ENCODE assay signal across 20 cellular contexts in the genomic region with DNA sequence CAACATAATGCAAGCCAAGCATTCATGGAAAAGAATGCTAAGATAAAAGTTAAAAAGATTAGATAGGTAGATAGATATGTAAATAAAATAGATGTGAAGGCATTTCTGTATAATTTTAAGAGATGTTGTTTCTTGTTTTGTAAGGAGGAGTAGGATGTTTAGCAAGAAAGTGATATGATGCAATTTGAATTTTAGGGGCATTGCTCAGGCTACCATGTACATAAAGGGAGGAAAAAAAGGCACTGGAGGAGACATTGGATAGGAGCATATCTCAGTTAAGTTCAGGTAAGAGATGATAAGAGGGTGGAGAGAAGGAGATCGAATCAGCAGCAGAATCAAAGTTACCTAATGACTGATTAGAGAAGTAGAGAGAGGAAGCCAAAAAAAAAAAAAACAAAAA.
DNase-seq lines count a peak whose midpoint lies in the region; ATAC-seq, FAIRE-seq and TF ChIP-seq lines count a peak whose summit lies in the region.
"Had no signal": no experiment of that assay in that cellular context is flagged by ENCODE, and none has a peak within 500 bp of the region (broad histone marks: within the 10 kb centered on the region; RNA-seq: fewer than 3 reads in every experiment).

No MANE protein-coding gene starts in this region.

- no peaks in the 10 kb centered on the region for H3K9me3 ChIP-seq in smooth muscle cell (replicated peaks; ENCODE audit: low read depth)
- no peaks in the 10 kb centered on the region for H3K9me3 ChIP-seq in breast epithelium
- no peaks in the 10 kb centered on the region for H3K9me3 ChIP-seq in left lung
- H3K9me3 ChIP-seq: A549, BLaER1 had no signal

- 95% methylated on average over 1 of the region's 1 CpG for WGBS in smooth muscle cell (ENCODE audit: low lambda C conversion rate)

- no peak for TF ChIP-seq CTCF in AG10803 (conservative IDR thresholded peaks at IDR 0.05; ENCODE audit: low read length)
- TF ChIP-seq CTCF in fibroblast of villous mesenchyme (IDR thresholded peaks at IDR 0.05; ENCODE audit: insufficient read depth, low read depth, low read length): no peak
- TF ChIP-seq CTCF in smooth muscle cell (IDR thresholded peaks at IDR 0.05; ENCODE audit: borderline replicate concordance, insufficient read depth, poor library complexity, severe bottlenecking): no peak
- no peak for TF ChIP-seq CTCF in breast epithelium (IDR thresholded peaks at IDR 0.05)
- no peak for TF ChIP-seq CTCF in left lung (IDR thresholded peaks at IDR 0.05)

- H3K9ac ChIP-seq in smooth muscle cell (ENCODE audit: low read depth): no peak overlapping the region
- H3K9ac ChIP-seq: BLaER1 had no signal

- FAIRE-seq in endometrium (lab: Jason Lieb, UNC): peak; percentile 93
- FAIRE-seq: A549, GM12892, GM18507, HTR-8/SVneo had no signal

- H3K4me1 ChIP-seq in smooth muscle cell (ENCODE audit: low read depth): peaks cover 27% of the 10 kb centered on the region
- H3K4me1 ChIP-seq in breast epithelium: no peaks in the 10 kb centered on the region
- no peaks in the 10 kb centered on the region for H3K4me1 ChIP-seq in left lung
- H3K4me1 ChIP-seq: BLaER1 had no signal

- peak; percentile 12 for DNase-seq in AG10803 (ENCODE audit: low read depth)
- DNase-seq in fibroblast of villous mesenchyme (ENCODE audit: low read depth): peak; percentile 68
- no peak for DNase-seq in smooth muscle cell (lab: John Stamatoyannopoulos, UW; ENCODE audit: unreplicated experiment)
- DNase-seq in breast epithelium (ENCODE audit: low spot score in 2 of 2): no peak
- DNase-seq in activated T-cell treated with anti-CD3 and anti-CD28 coated beads, Interleukin-2, amount 50 U/mL, for 48 hours: no peak
- DNase-seq in left lung: no peak
- DNase-seq: CD4-positive, alpha-beta memory T cell; DMS153; DMS79; GDM1; GOT3; H7; IMR-90 had no signal

- H3K4me3 ChIP-seq in AG10803 (ENCODE audit: low read length): no peak overlapping the region
- H3K4me3 ChIP-seq in fibroblast of villous mesenchyme (ENCODE audit: low read depth, low read length): no peak overlapping the region
- no peak overlapping the region for H3K4me3 ChIP-seq in smooth muscle cell
- no peak overlapping the region for H3K4me3 ChIP-seq in breast epithelium
- no peak overlapping the region for H3K4me3 ChIP-seq in left lung
- H3K4me3 ChIP-seq: A549, BLaER1 had no signal

- no peaks in the 10 kb centered on the region for H4K20me1 ChIP-seq in smooth muscle cell (ENCODE audit: low read depth)
- H4K20me1 ChIP-seq: BLaER1 had no signal

- no peaks in the 10 kb centered on the region for H3K36me3 ChIP-seq in smooth muscle cell (ENCODE audit: low read depth)
- no peaks in the 10 kb centered on the region for H3K36me3 ChIP-seq in breast epithelium
- no peaks in the 10 kb centered on the region for H3K36me3 ChIP-seq in left lung
- H3K36me3 ChIP-seq: BLaER1 had no signal

- H3K27ac ChIP-seq in smooth muscle cell (ENCODE audit: low read depth) (peak overlapping the region; percentile 81), breast epithelium (no peak overlapping the region), left lung (no peak overlapping the region)
- H3K27ac ChIP-seq: 22Rv1, A549, BLaER1 had no signal

- peak overlapping the region; percentile 75 for H3K4me2 ChIP-seq in smooth muscle cell
- H3K4me2 ChIP-seq: A549, BLaER1 had no signal

- no peaks in the 10 kb centered on the region for H3K79me2 ChIP-seq in smooth muscle cell (ENCODE audit: low read depth)

- intact Hi-C loops in breast epithelium (cut with DNase I; ENCODE audit: low total_unique reads) (no loop called here), left lung (cut with DNase I) (no loop called here)

- no peaks in the 10 kb centered on the region for H3F3A ChIP-seq in smooth muscle cell (ENCODE audit: low read depth)

- H3K27me3 ChIP-seq in smooth muscle cell (ENCODE audit: low read depth) (no peaks in the 10 kb centered on the region), breast epithelium (no peaks in the 10 kb centered on the region), left lung (no peaks in the 10 kb centered on the region)
- H3K27me3 ChIP-seq: BLaER1 had no signal

- TF ChIP-seq POLR2A in breast epithelium (IDR thresholded peaks at IDR 0.05): no peak

- H2AFZ ChIP-seq in smooth muscle cell (ENCODE audit: low read depth): no peak overlapping the region

- ATAC-seq in left lung: no peak
- ATAC-seq: A549 had no signal

Comparison
In these comparisons a context has a peak if more than half of its experiments do, and no peak if none do; other contexts are left out.
1. DNase-seq: peak in AG10803 (single experiment) and fibroblast of villous mesenchyme (single experiment); none in smooth muscle cell (single experiment), breast epithelium (0 of 2), activated T-cell treated with anti-CD3 and anti-CD28 coated beads, Interleukin-2, amount 50 U/mL, for 48 hours (0 of 2) and left lung (0 of 2).